Comparison of ENCODE assay signal across 8 cellular contexts in the genomic region with DNA sequence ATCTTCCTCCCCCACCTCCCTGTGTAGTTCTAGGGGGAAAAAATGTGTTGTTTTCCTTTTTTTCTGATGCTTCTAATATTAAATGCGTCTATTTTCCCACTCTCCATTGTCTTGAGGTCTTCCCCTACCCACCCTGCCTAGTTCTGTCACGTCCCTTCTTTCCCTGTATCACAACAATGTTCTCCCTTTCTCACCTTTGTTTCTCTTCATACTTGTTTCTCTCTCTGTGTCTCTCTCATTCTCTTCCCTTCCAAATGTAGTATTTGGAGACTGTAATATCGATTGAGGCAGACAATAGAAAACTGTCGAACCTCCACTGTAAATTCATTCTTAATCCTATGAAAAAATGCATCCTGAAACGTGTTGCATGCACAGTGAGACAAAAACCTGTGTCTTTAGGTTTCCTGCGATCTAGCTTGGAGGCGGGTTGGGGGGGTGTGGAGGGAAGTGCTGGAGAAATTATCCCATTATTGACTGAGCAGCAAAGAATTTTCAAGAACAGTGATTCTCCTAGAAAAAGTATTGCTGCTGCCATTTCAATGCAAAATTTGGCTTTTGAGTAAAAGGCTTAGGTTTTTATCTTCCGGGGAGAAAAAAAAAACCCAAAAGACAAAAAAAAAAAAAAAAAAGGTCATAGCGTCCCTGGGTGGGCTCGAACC. TPM values are rescaled to one million over a fixed set of nuclear protein-coding genes. Genes with fewer than 3 reads are reported as not detected.
DNase-seq lines count a peak whose midpoint lies in the region; ATAC-seq and TF ChIP-seq lines count a peak whose summit lies in the region.

No MANE protein-coding gene starts in this region.

- WGBS in thyroid gland, 2 donors: 3 to 4% methylated on average over 10 of the region's 10 CpGs

- H3K27me3 ChIP-seq in CD8-positive, alpha-beta memory T cell (ENCODE audit: insufficient read depth, low read length, poor library complexity, severe bottlenecking): peaks cover 39% of the 10 kb centered on the region
- H3K27me3 ChIP-seq in iPS-18a (ENCODE audit: control insufficient read depth, insufficient read depth, low read length) (peaks cover 13% of the 10 kb centered on the region), thyroid gland (no peaks in the 10 kb centered on the region)

- TF ChIP-seq CTCF in thyroid gland (IDR thresholded peaks at IDR 0.05): no peak

- POLR2A ChIA-PET in CD8-positive, alpha-beta memory T cell (lab: Charles Lee): interaction anchor here (0.6 to 2.3 kb wide), 7 partner anchors 8 to 193 kb away, joined by 3 to 10 read pairs (median 4); no protein-coding TSS in a partner anchor
- POLR2A ChIA-PET in activated CD4-positive, alpha-beta memory T cell treated with anti-CD3 and anti-CD28 coated beads, Interleukin-2, amount 10 ng/mL, durations not matched to agents 7 days and 5 days (lab: Charles Lee): interaction anchor here (0.8 to 1.6 kb wide), 16 partner anchors 8 to 403 kb away, joined by 3 to 14 read pairs (median 5); partner anchors contain the start of genes CWC25, LASP1, MLLT6 and RPL23

- peak overlapping the region in 7 of 8 donors; percentile 89 to 99 (median 97) for H3K27ac Mint-ChIP-seq in CD8-positive, alpha-beta memory T cell
- peak overlapping the region; percentile 94 for H3K27ac Mint-ChIP-seq in activated CD4-positive, alpha-beta memory T cell treated with anti-CD3 and anti-CD28 coated beads, Interleukin-2, amount 10 ng/mL, durations not matched to agents 7 days and 5 days

- H3K4me1 Mint-ChIP-seq in CD8-positive, alpha-beta memory T cell: peaks cover 52 to 78% (median 56%) of the 10 kb centered on the region in 3 donors
- peaks cover 54% of the 10 kb centered on the region for H3K4me1 Mint-ChIP-seq in activated CD4-positive, alpha-beta memory T cell treated with anti-CD3 and anti-CD28 coated beads, Interleukin-2, amount 10 ng/mL, durations not matched to agents 7 days and 5 days

- H3K36me3 Mint-ChIP-seq in CD8-positive, alpha-beta memory T cell: peaks cover 3 to 32% (median 7%) of the 10 kb centered on the region in 3 donors
- peaks cover 23% of the 10 kb centered on the region for H3K36me3 Mint-ChIP-seq in activated CD4-positive, alpha-beta memory T cell treated with anti-CD3 and anti-CD28 coated beads, Interleukin-2, amount 10 ng/mL, durations not matched to agents 7 days and 5 days (ENCODE audit: low read depth)

- DNase-seq in CD8-positive, alpha-beta memory T cell: no peak
- peak; percentile 46 for DNase-seq in HT1080 (ENCODE audit: low read depth)
- no peak for DNase-seq in activated CD4-positive, alpha-beta memory T cell treated with anti-CD3 and anti-CD28 coated beads, Interleukin-2, amount 10 ng/mL, durations not matched to agents 7 days and 5 days
- no peak for DNase-seq in thyroid gland
- DNase-seq in posterior vena cava (ENCODE audit: low spot score): no peak

- H3K27me3 Mint-ChIP-seq in CD8-positive, alpha-beta memory T cell: peaks cover 31 to 36% of the 10 kb centered on the region in 2 donors
- peaks cover 35% of the 10 kb centered on the region for H3K27me3 Mint-ChIP-seq in activated CD4-positive, alpha-beta memory T cell treated with anti-CD3 and anti-CD28 coated beads, Interleukin-2, amount 10 ng/mL, durations not matched to agents 7 days and 5 days

- peak overlapping the region; percentile 88 to 100 (median 98) for H3K4me3 Mint-ChIP-seq in CD8-positive, alpha-beta memory T cell
- peak overlapping the region; percentile 97 for H3K4me3 Mint-ChIP-seq in activated CD4-positive, alpha-beta memory T cell treated with anti-CD3 and anti-CD28 coated beads, Interleukin-2, amount 10 ng/mL, durations not matched to agents 7 days and 5 days

- no peaks in the 10 kb centered on the region for H3K9me3 ChIP-seq in CD8-positive, alpha-beta memory T cell (ENCODE audit: low read length)
- H3K9me3 ChIP-seq in iPS-18a (ENCODE audit: control insufficient read depth, low read depth, low read length) (no peaks in the 10 kb centered on the region), thyroid gland (no peaks in the 10 kb centered on the region)

- CTCF ChIA-PET in CD8-positive, alpha-beta memory T cell (lab: Charles Lee): interaction anchor here (0.7 to 2.5 kb wide), 6 partner anchors 11 to 193 kb away, joined by 3 to 15 read pairs (median 4); partner anchors contain the start of gene EPOP
- CTCF ChIA-PET in activated CD4-positive, alpha-beta memory T cell treated with anti-CD3 and anti-CD28 coated beads, Interleukin-2, amount 10 ng/mL, durations not matched to agents 7 days and 5 days (lab: Charles Lee): interaction anchor here (0.7 to 2.4 kb wide), 3 partner anchors 16 to 405 kb away, joined by 4 to 15 read pairs (median 6); no protein-coding TSS in a partner anchor

- peaks cover 61% of the 10 kb centered on the region for H3K4me1 ChIP-seq in CD8-positive, alpha-beta memory T cell (ENCODE audit: insufficient read depth, low read length)
- H3K4me1 ChIP-seq in iPS-18a (ENCODE audit: control insufficient read depth, low read depth, low read length) (peaks cover 20% of the 10 kb centered on the region), thyroid gland (peaks cover 41 to 43% of the 10 kb centered on the region in 2 donors)

- H3K36me3 ChIP-seq in CD8-positive, alpha-beta memory T cell (ENCODE audit: insufficient read depth, low read length): peaks cover 14% of the 10 kb centered on the region
- H3K36me3 ChIP-seq in iPS-18a (ENCODE audit: control insufficient read depth, low read depth, low read length) (peaks cover 13% of the 10 kb centered on the region), thyroid gland (peaks cover 6 to 9% of the 10 kb centered on the region in 2 donors)

- peak overlapping the region; percentile 98 for H3K4me3 ChIP-seq in CD8-positive, alpha-beta memory T cell (ENCODE audit: low read length)
- H3K4me3 ChIP-seq in iPS-18a (ENCODE audit: low read length) (peak overlapping the region; percentile 74), thyroid gland (replicated peaks in 1 of 3) (peak overlapping the region in 1 of 3 donors; percentile 97)

- no peak for ATAC-seq in GM19395 (IDR thresholded peaks at IDR 0.05; ENCODE audit: unreplicated experiment)
- ATAC-seq in GM18511 (IDR thresholded peaks at IDR 0.05; ENCODE audit: unreplicated experiment): no peak

- no peak for TF ChIP-seq POLR2A in thyroid gland (IDR thresholded peaks at IDR 0.05)

- H3K9ac ChIP-seq in iPS-18a (ENCODE audit: low read length): peak overlapping the region; percentile 76

- H3K9me3 Mint-ChIP-seq in CD8-positive, alpha-beta memory T cell: peaks cover 0 to 3% (median 0%) of the 10 kb centered on the region in 5 donors
- H3K9me3 Mint-ChIP-seq in activated CD4-positive, alpha-beta memory T cell treated with anti-CD3 and anti-CD28 coated beads, Interleukin-2, amount 10 ng/mL, durations not matched to agents 7 days and 5 days: no peaks in the 10 kb centered on the region

- intact Hi-C loops in thyroid gland (cut with DNase I): no loop called here
- intact Hi-C loops in posterior vena cava (cut with DNase I): no loop called here

- H3K27ac ChIP-seq in CD8-positive, alpha-beta memory T cell (ENCODE audit: low read depth, low read length): peak overlapping the region; percentile 91
- H3K27ac ChIP-seq in iPS-18a (ENCODE audit: low read length) (no peak overlapping the region), thyroid gland (peak overlapping the region; percentile 3 to 93 (median 4))

RNA-seq across cellular contexts. Expression of gene PSMB3, which starts 1.3 kb away (rescaled TPM):
- 100 to 1,000 TPM; 317 to 323 TPM for total RNA-seq in CD8-positive, alpha-beta memory T cell
- 431 TPM for polyA plus RNA-seq in CD8-positive, alpha-beta memory T cell
- 388 and 548 TPM in 2 replicates for total RNA-seq in HT1080 (2014; rRNA removed; shearing (Covaris generic))
- polyA plus RNA-seq in HT1080 (2015; cell fraction: cytosol; rRNA removed): 271 and 305 TPM in 2 replicates
- 230 and 238 TPM in 2 replicates for polyA plus RNA-seq in HT1080 (2015; cell fraction: nucleus; rRNA removed)
- 100 to 1,000 TPM; 241 to 242 TPM for total RNA-seq in activated CD4-positive, alpha-beta memory T cell treated with anti-CD3 and anti-CD28 coated beads, Interleukin-2, amount 10 ng/mL, durations not matched to agents 7 days and 5 days
- 100 to 1,000 TPM; 135 to 256 (median 222) TPM for total RNA-seq in thyroid gland
- 100 to 1,000 TPM; 133 to 137 TPM for total RNA-seq in posterior vena cava

RNA-seq across cellular contexts. Expression of gene PCGF2, which starts 3.1 kb away (rescaled TPM):
- total RNA-seq in CD8-positive, alpha-beta memory T cell: under 1 TPM; 0.72 to 0.89 TPM
- 0.09 TPM for polyA plus RNA-seq in CD8-positive, alpha-beta memory T cell
- total RNA-seq in HT1080 (2014; rRNA removed; shearing (Covaris generic)): 10.1 and 14.3 TPM in 2 replicates
- polyA plus RNA-seq in HT1080 (2015; cell fraction: cytosol; rRNA removed): 30.9 and 36.3 TPM in 2 replicates
- polyA plus RNA-seq in HT1080 (2015; cell fraction: nucleus; rRNA removed): 23.0 and 24.4 TPM in 2 replicates
- 1 to 10 TPM; 2.6 to 3.3 TPM for total RNA-seq in activated CD4-positive, alpha-beta memory T cell treated with anti-CD3 and anti-CD28 coated beads, Interleukin-2, amount 10 ng/mL, durations not matched to agents 7 days and 5 days
- total RNA-seq in thyroid gland (10 to 100 TPM in 2 of 4 donors, 1 to 10 TPM in 2; 8.5 to 13.5 (median 10.9) TPM), posterior vena cava (10 to 100 TPM; 51.3 to 53.9 TPM)

RNA-seq across cellular contexts. Expression of gene CISD3, which starts 21.1 kb away (rescaled TPM):
- total RNA-seq in CD8-positive, alpha-beta memory T cell: 10 to 100 TPM; 58.2 to 59.6 TPM
- 73.4 TPM for polyA plus RNA-seq in CD8-positive, alpha-beta memory T cell
- 14.3 and 15.2 TPM in 2 replicates for total RNA-seq in HT1080 (2014; rRNA removed; shearing (Covaris generic))
- polyA plus RNA-seq in HT1080 (2015; cell fraction: cytosol; rRNA removed): 10.3 and 20.0 TPM in 2 replicates
- 4.5 and 5.9 TPM in 2 replicates for polyA plus RNA-seq in HT1080 (2015; cell fraction: nucleus; rRNA removed)
- 10 to 100 TPM; 42.8 to 48.6 TPM for total RNA-seq in activated CD4-positive, alpha-beta memory T cell treated with anti-CD3 and anti-CD28 coated beads, Interleukin-2, amount 10 ng/mL, durations not matched to agents 7 days and 5 days
- total RNA-seq in thyroid gland (10 to 100 TPM; 12.4 to 29.0 (median 18.2) TPM), posterior vena cava (10 to 100 TPM; 24.7 to 27.4 TPM)

RNA-seq across cellular contexts. Expression of gene MLLT6, which starts 46.2 kb away (rescaled TPM):
- total RNA-seq in CD8-positive, alpha-beta memory T cell: 100 to 1,000 TPM; 197 to 202 TPM
- polyA plus RNA-seq in CD8-positive, alpha-beta memory T cell: 15.9 TPM
- 31.7 and 38.5 TPM in 2 replicates for total RNA-seq in HT1080 (2014; rRNA removed; shearing (Covaris generic))
- polyA plus RNA-seq in HT1080 (2015; cell fraction: cytosol; rRNA removed): 21.9 and 23.3 TPM in 2 replicates
- polyA plus RNA-seq in HT1080 (2015; cell fraction: nucleus; rRNA removed): 78.2 and 86.9 TPM in 2 replicates
- 100 to 1,000 TPM; 262 to 265 TPM for total RNA-seq in activated CD4-positive, alpha-beta memory T cell treated with anti-CD3 and anti-CD28 coated beads, Interleukin-2, amount 10 ng/mL, durations not matched to agents 7 days and 5 days
- total RNA-seq in thyroid gland (100 to 1,000 TPM; 111 to 192 (median 115) TPM), posterior vena cava (10 to 100 TPM; 79.7 to 82.4 TPM)

RNA-seq across cellular contexts. Expression of gene PIP4K2B, which starts 48.1 kb away (rescaled TPM):
- 10 to 100 TPM; 43.4 to 44.6 TPM for total RNA-seq in CD8-positive, alpha-beta memory T cell
- polyA plus RNA-seq in CD8-positive, alpha-beta memory T cell: 17.4 TPM
- 33.8 and 42.2 TPM in 2 replicates for total RNA-seq in HT1080 (2014; rRNA removed; shearing (Covaris generic))
- polyA plus RNA-seq in HT1080 (2015; cell fraction: cytosol; rRNA removed): 34.5 and 36.8 TPM in 2 replicates
- 45.3 and 45.4 TPM in 2 replicates for polyA plus RNA-seq in HT1080 (2015; cell fraction: nucleus; rRNA removed)
- 10 to 100 TPM; 42.0 to 45.7 TPM for total RNA-seq in activated CD4-positive, alpha-beta memory T cell treated with anti-CD3 and anti-CD28 coated beads, Interleukin-2, amount 10 ng/mL, durations not matched to agents 7 days and 5 days
- total RNA-seq in thyroid gland (10 to 100 TPM; 40.8 to 48.6 (median 43.8) TPM), posterior vena cava (10 to 100 TPM; 38.7 to 45.7 TPM)
